Comparison of ENCODE assay signal across 8 cellular contexts in genomic region chr18:48675330-48675761, GRCh38.
DNase-seq lines count a peak whose midpoint lies in the region; ATAC-seq and TF ChIP-seq lines count a peak whose summit lies in the region.

No MANE protein-coding gene starts in this region.

- no peaks in the 10 kb centered on the region for H3K9me3 ChIP-seq in upper lobe of right lung

- no peak overlapping the region for H3K27ac Mint-ChIP-seq in activated naive CD4-positive, alpha-beta T cell treated with anti-CD3 and anti-CD28 coated beads for 36 hours

- intact Hi-C loops in activated naive CD4-positive, alpha-beta T cell treated with anti-CD3 and anti-CD28 coated beads for 36 hours (cut with micrococcal nuclease), result loop anchor here (1.0 to 10.0 kb wide), 14 partner anchors 101 to 1589 kb away; partner anchors contain the start of genes C18orf32, CFAP53, DYM and LIPG
- intact Hi-C loops in Right ventricle myocardium inferior (cut with DNase I), result loop anchor here (2.0 to 10.0 kb wide), 5 partner anchors 99 to 739 kb away; no protein-coding TSS in a partner anchor
- intact Hi-C loops in posterior vena cava (cut with DNase I), result loop anchor here (5.0 to 10.0 kb wide), 5 partner anchors 269 to 739 kb away; partner anchors contain the start of gene SMAD7 (in 1 of the 2)
- intact Hi-C loops in upper lobe of right lung (cut with DNase I), result loop anchor here (10.0 kb wide), 1 partner anchor 269 kb away; no protein-coding TSS in a partner anchor

- CTCF ChIA-PET in activated naive CD4-positive, alpha-beta T cell treated with anti-CD3 and anti-CD28 coated beads for 36 hours (lab: Charles Lee), result interaction anchor here (0.8 kb wide), 1 partner anchor 772 kb away, joined by 5 read pairs; no protein-coding TSS in a partner anchor

- peaks cover 1% of the 10 kb centered on the region for H3K36me3 Mint-ChIP-seq in activated naive CD4-positive, alpha-beta T cell treated with anti-CD3 and anti-CD28 coated beads for 36 hours (ENCODE audit: low read depth)

- ATAC-seq in GM21825 (IDR thresholded peaks at IDR 0.05; ENCODE audit: unreplicated experiment) (peak; percentile 88), SK-N-SH treated with all-trans-retinoic acid at 6 μM for 48 hours (peak; percentile 97), Right ventricle myocardium inferior (peak; percentile 90), upper lobe of right lung (peak; percentile 97)

- peak; percentile 98 for TF ChIP-seq CTCF in LNCaP clone FGC (IDR thresholded peaks at IDR 0.05; ENCODE audit: control insufficient read depth, extremely low read depth, insufficient read depth)
- TF ChIP-seq CTCF in upper lobe of right lung (IDR thresholded peaks at IDR 0.05), result peak; percentile 95

- H3K27me3 ChIP-seq in upper lobe of right lung, result no peaks in the 10 kb centered on the region

- peaks cover 5% of the 10 kb centered on the region for H3K9me3 Mint-ChIP-seq in activated naive CD4-positive, alpha-beta T cell treated with anti-CD3 and anti-CD28 coated beads for 36 hours

- H3K27me3 Mint-ChIP-seq in activated naive CD4-positive, alpha-beta T cell treated with anti-CD3 and anti-CD28 coated beads for 36 hours (ENCODE audit: low read depth), result no peaks in the 10 kb centered on the region

- no peak overlapping the region for H3K27ac ChIP-seq in upper lobe of right lung

- H3K4me1 Mint-ChIP-seq in activated naive CD4-positive, alpha-beta T cell treated with anti-CD3 and anti-CD28 coated beads for 36 hours (ENCODE audit: low read depth), result no peaks in the 10 kb centered on the region

- H3K36me3 ChIP-seq in upper lobe of right lung, result no peaks in the 10 kb centered on the region

- DNase-seq in ELF-1 (ENCODE audit: low read depth, low spot score), result peak; percentile 95
- peak; percentile 68 for DNase-seq in LNCaP clone FGC (ENCODE audit: low read depth)
- DNase-seq in activated naive CD4-positive, alpha-beta T cell treated with anti-CD3 and anti-CD28 coated beads for 36 hours, result peak; percentile 87
- peak; percentile 91 for DNase-seq in Right ventricle myocardium inferior (ENCODE audit: missing footprints)
- DNase-seq in posterior vena cava (ENCODE audit: low spot score), result peak; percentile 96
- DNase-seq in upper lobe of right lung, result peak; percentile 92

- H3K4me3 Mint-ChIP-seq in activated naive CD4-positive, alpha-beta T cell treated with anti-CD3 and anti-CD28 coated beads for 36 hours, result no peak overlapping the region

- H3K4me3 ChIP-seq in LNCaP clone FGC (ENCODE audit: low read depth, low read length) (no peak overlapping the region), upper lobe of right lung (no peak overlapping the region)

- H3K4me1 ChIP-seq in upper lobe of right lung, result peaks cover 23% of the 10 kb centered on the region

TF ChIP-seq in SK-N-SH treated with all-trans-retinoic acid at 6 μM for 48 hours, 23 proteins besides CTCF, POLR2A, EP300 and RAD21:
- TF ChIP-seq POU6F1 (CRISPR knock-in tag; IDR thresholded peaks at IDR 0.05; ENCODE audit: borderline replicate concordance, low read depth), result no peak
- no peak for TF ChIP-seq TSHZ2 (CRISPR knock-in tag; IDR thresholded peaks at IDR 0.05)
- no peak for TF ChIP-seq PATZ1 (CRISPR knock-in tag; IDR thresholded peaks at IDR 0.05; ENCODE audit: borderline replicate concordance)
- no peak for TF ChIP-seq GLIS3 (CRISPR knock-in tag; IDR thresholded peaks at IDR 0.05)
- TF ChIP-seq CSDC2 (CRISPR knock-in tag; IDR thresholded peaks at IDR 0.05), result no peak
- no peak for TF ChIP-seq BACH2 (CRISPR knock-in tag; IDR thresholded peaks at IDR 0.05; ENCODE audit: borderline replicate concordance)
- TF ChIP-seq CSRNP3 (CRISPR knock-in tag; IDR thresholded peaks at IDR 0.05), result no peak
- TF ChIP-seq ZNF8 (CRISPR knock-in tag; IDR thresholded peaks at IDR 0.05), result no peak
- TF ChIP-seq ARNTL (CRISPR knock-in tag; IDR thresholded peaks at IDR 0.05; ENCODE audit: borderline replicate concordance, low read depth), result no peak
- TF ChIP-seq PPARA (CRISPR knock-in tag; IDR thresholded peaks at IDR 0.05; ENCODE audit: borderline replicate concordance), result no peak
- TF ChIP-seq ZFP3 (CRISPR knock-in tag; IDR thresholded peaks at IDR 0.05), result no peak
- TF ChIP-seq ZFP30 (CRISPR knock-in tag; IDR thresholded peaks at IDR 0.05), result no peak
- TF ChIP-seq ISL1 (CRISPR knock-in tag; IDR thresholded peaks at IDR 0.05), result no peak
- no peak for TF ChIP-seq TCF4 (CRISPR knock-in tag; IDR thresholded peaks at IDR 0.05; ENCODE audit: borderline replicate concordance)
- TF ChIP-seq ESRRG (CRISPR knock-in tag; IDR thresholded peaks at IDR 0.05), result no peak
- no peak for TF ChIP-seq ZC3H10 (CRISPR knock-in tag; IDR thresholded peaks at IDR 0.05)
- no peak for TF ChIP-seq ZNF70 (CRISPR knock-in tag; IDR thresholded peaks at IDR 0.05)
- TF ChIP-seq OSR1 (CRISPR knock-in tag; IDR thresholded peaks at IDR 0.05), result no peak
TF ChIP-seq in SK-N-SH treated with all-trans-retinoic acid at 6 μM for 48 hours: peak in this region for 0.
